ENCODE assay signal across 14 cellular contexts in genomic region chr3:47715928-47716327, GRCh38.
DNase-seq lines count a peak whose midpoint lies in the region; ATAC-seq and TF ChIP-seq lines count a peak whose summit lies in the region.
"Had no signal": no experiment of that assay in that cellular context is flagged by ENCODE, and none has a peak within 500 bp of the region (broad histone marks: within the 10 kb centered on the region; RNA-seq: fewer than 3 reads in every experiment).

No MANE protein-coding gene starts in this region.

- H3K27me3 Mint-ChIP-seq in CD8-positive, alpha-beta memory T cell: no peaks in the 10 kb centered on the region
- no peaks in the 10 kb centered on the region for H3K27me3 Mint-ChIP-seq in brain
- no peaks in the 10 kb centered on the region for H3K27me3 Mint-ChIP-seq in memory B cell

- H3K4me2 ChIP-seq in IMR-90 (ENCODE audit: low read depth, low read length): peak overlapping the region; percentile 32; the same call in 1 of the 2 replicates

- H3K9me3 Mint-ChIP-seq in CD8-positive, alpha-beta memory T cell: no peaks in the 10 kb centered on the region
- H3K9me3 Mint-ChIP-seq in brain (no peaks in the 10 kb centered on the region), memory B cell (no peaks in the 10 kb centered on the region)
- H3K9me3 Mint-ChIP-seq: activated T-cell treated with anti-CD3 and anti-CD28 coated beads, Interleukin-2, amount 50 U/mL, for 4 hours; H9 had no signal

- no peaks in the 10 kb centered on the region for H3K4me1 ChIP-seq in CD8-positive, alpha-beta memory T cell (ENCODE audit: insufficient read depth, low read length)
- H3K4me1 ChIP-seq in IMR-90 (ENCODE audit: control insufficient read depth, insufficient read depth, low read length): no peaks in the 10 kb centered on the region
- H3K4me1 ChIP-seq: tibial nerve had no signal

- H2BK5ac ChIP-seq in IMR-90 (ENCODE audit: low read depth, low read length, poor library complexity, severe bottlenecking): no peak overlapping the region

- no peak overlapping the region for H2BK120ac ChIP-seq in IMR-90 (ENCODE audit: low read depth, low read length)

- WGBS in IMR-90 (ENCODE audit: extremely low coverage in 2 of 2, insufficient read length in 1 of 2), 2 experiments: no CpG with 5 or more reads among the region's 4 CpGs

- CTCF ChIA-PET in CD8-positive, alpha-beta memory T cell (lab: Charles Lee): no interaction called here
- CTCF ChIA-PET in IMR-90 (lab: Yijun Ruan, JAX): no interaction called here

- H3K79me1 ChIP-seq in IMR-90 (ENCODE audit: low read depth in 1 of 2, low read length in 2 of 2): peaks cover 9 to 35% of the 10 kb centered on the region in 2 experiments

- H3K36me3 Mint-ChIP-seq in CD8-positive, alpha-beta memory T cell: peaks cover 0 to 70% (median 12%) of the 10 kb centered on the region in 3 donors
- H3K36me3 Mint-ChIP-seq in brain (peaks cover 89% of the 10 kb centered on the region), memory B cell (peaks cover 19% of the 10 kb centered on the region)

- POLR2A ChIA-PET in CD8-positive, alpha-beta memory T cell (lab: Charles Lee): no interaction called here
- POLR2A ChIA-PET in IMR-90 (lab: Charles Lee; ENCODE audit: unreplicated experiment): no interaction called here

- no peak for TF ChIP-seq POLR2A in IMR-90 (IDR thresholded peaks at IDR 0.05; ENCODE audit: low read depth, low read length)

- H3K9ac ChIP-seq in IMR-90 (ENCODE audit: low read depth, low read length): no peak overlapping the region

- TF ChIP-seq CTCF in IMR-90 (conservative IDR thresholded peaks at IDR 0.05; ENCODE audit: low read depth, low read length) (no peak), brain (conservative IDR thresholded peaks at IDR 0.05) (no peak)

- no peaks in the 10 kb centered on the region for H3K9me1 ChIP-seq in IMR-90 (ENCODE audit: insufficient read depth, low read length)

- H3K27ac ChIP-seq in CD8-positive, alpha-beta memory T cell (ENCODE audit: low read depth, low read length): peak overlapping the region; percentile 5
- no peak overlapping the region for H3K27ac ChIP-seq in IMR-90 (ENCODE audit: insufficient read depth, low read length)
- H3K27ac ChIP-seq: tibial nerve had no signal

- H3K4me3 Mint-ChIP-seq in CD8-positive, alpha-beta memory T cell: no peak overlapping the region
- H3K4me3 Mint-ChIP-seq in brain: no peak overlapping the region
- H3K4me3 Mint-ChIP-seq in memory B cell: no peak overlapping the region
- H3K4me3 Mint-ChIP-seq: activated T-cell treated with anti-CD3 and anti-CD28 coated beads, Interleukin-2, amount 50 U/mL, for 4 hours; H9 had no signal

- in situ Hi-C loops in IMR-90 (cut with MboI; ENCODE audit: low sequenced_read_pairs): no loop called here

- H3K4ac ChIP-seq in IMR-90 (ENCODE audit: low read depth, low read length): no peak overlapping the region

- TF ChIP-seq RAD21 in IMR-90 (IDR thresholded peaks at IDR 0.05; ENCODE audit: low read length): no peak

- no peak overlapping the region for H3K4me3 ChIP-seq in CD8-positive, alpha-beta memory T cell (ENCODE audit: low read length)
- H3K4me3 ChIP-seq in IMR-90 (ENCODE audit: insufficient read depth, low read depth, low read length): no peak overlapping the region
- H3K4me3 ChIP-seq: tibial nerve had no signal

- ATAC-seq in IMR-90 (ENCODE audit: low read depth) (peak; percentile 35), memory B cell (ENCODE audit: low read depth) (no peak)
- ATAC-seq: activated T-cell treated with anti-CD3 and anti-CD28 coated beads, Interleukin-2, amount 50 U/mL, for 4 hours had no signal

- H3K4me1 Mint-ChIP-seq in CD8-positive, alpha-beta memory T cell: peaks cover 8 to 13% (median 12%) of the 10 kb centered on the region in 3 donors
- H3K4me1 Mint-ChIP-seq in brain: peaks cover 5% of the 10 kb centered on the region
- peaks cover 4% of the 10 kb centered on the region for H3K4me1 Mint-ChIP-seq in memory B cell
- H3K4me1 Mint-ChIP-seq: H9 had no signal

- no peak overlapping the region for H3K23ac ChIP-seq in IMR-90 (ENCODE audit: low read depth, low read length)

- H3K18ac ChIP-seq in IMR-90 (ENCODE audit: low read depth, low read length): no peak overlapping the region

- H2AFZ ChIP-seq in IMR-90 (replicated peaks; ENCODE audit: low read length, poor library complexity): no peak overlapping the region

- DNase-seq in CD8-positive, alpha-beta memory T cell: no peak
- peak; percentile 81 for DNase-seq in IMR-90
- no peak for DNase-seq in memory B cell (ENCODE audit: low spot score in 2 of 2)
- no peak for DNase-seq in GM19240 (ENCODE audit: insufficient read length, low spot score)
- DNase-seq in activated naive CD4-positive, alpha-beta T cell treated with Interleukin-2 at 50 U/mL for 16 hours: no peak
- no peak for DNase-seq in NCI-H1436 (lab: John Stamatoyannopoulos, UW)
- no peak for DNase-seq in NCI-H2227 treated with DMSO at 0.1 percent for 48 hours (lab: John Stamatoyannopoulos, UW)
- DNase-seq: activated T-cell treated with anti-CD3 and anti-CD28 coated beads, Interleukin-2, amount 50 U/mL, for 4 hours; effector CD8-positive, alpha-beta T cell; H9; NCI-H1092 treated with DMSO at 0.1 percent for 48 hours; T-helper 9 cell had no signal

- H4K20me1 ChIP-seq in IMR-90 (ENCODE audit: insufficient read depth, low read length): no peaks in the 10 kb centered on the region

- no peak overlapping the region for H4K5ac ChIP-seq in IMR-90 (ENCODE audit: low read depth, low read length)

- intact Hi-C loops in IMR-90 (cut with micrococcal nuclease): loop anchor here (5.0 to 10.0 kb wide), 2 partner anchors 39 to 59 kb away; no protein-coding TSS in a partner anchor

- no peaks in the 10 kb centered on the region for H3K9me3 ChIP-seq in CD8-positive, alpha-beta memory T cell (ENCODE audit: low read length)
- H3K9me3 ChIP-seq in IMR-90 (ENCODE audit: control insufficient read depth, insufficient read depth, low read length): no peaks in the 10 kb centered on the region
- H3K9me3 ChIP-seq: tibial nerve had no signal

- dilution Hi-C loops in IMR-90 (cut with HindIII; ENCODE audit: low sequenced_read_pairs, unreplicated experiment): no loop called here

- no peak overlapping the region for H3K56ac ChIP-seq in IMR-90 (ENCODE audit: extremely low read depth, insufficient read depth, low read length)

- no peak overlapping the region for H2BK20ac ChIP-seq in IMR-90 (ENCODE audit: low read depth, low read length)

- no peak overlapping the region for H4K91ac ChIP-seq in IMR-90 (ENCODE audit: insufficient read depth, low read depth, low read length)

- H2BK15ac ChIP-seq in IMR-90 (ENCODE audit: low read depth, low read length): no peak overlapping the region

- H2AK9ac ChIP-seq in IMR-90 (replicated peaks; ENCODE audit: low read depth, low read length, poor library complexity): no peak overlapping the region

- BruUV-seq in IMR-90 (replicated peaks; lab: Mats Ljungman, UMichigan): no TSS peak

- no peak overlapping the region for H4K8ac ChIP-seq in IMR-90 (ENCODE audit: low read depth in 2 of 2, low read length in 2 of 2)

- H3K27ac Mint-ChIP-seq in CD8-positive, alpha-beta memory T cell: peak overlapping the region in 4 of 8 donors; percentile 21 to 65 (median 36)
- H3K27ac Mint-ChIP-seq in brain (peak overlapping the region in 3 of 5 experiments; percentile 38 to 49 (median 43)), memory B cell (peak overlapping the region; percentile 25)

- H3K27me3 ChIP-seq in CD8-positive, alpha-beta memory T cell (ENCODE audit: insufficient read depth, low read length, poor library complexity, severe bottlenecking): no peaks in the 10 kb centered on the region
- no peaks in the 10 kb centered on the region for H3K27me3 ChIP-seq in IMR-90 (ENCODE audit: control insufficient read depth, insufficient read depth, low read length)
- H3K27me3 ChIP-seq: tibial nerve had no signal

- H3K14ac ChIP-seq in IMR-90 (replicated peaks; ENCODE audit: low read depth, low read length): no peak overlapping the region

- H3K36me3 ChIP-seq in CD8-positive, alpha-beta memory T cell (ENCODE audit: insufficient read depth, low read length): peaks cover 20% of the 10 kb centered on the region
- peaks cover 29% of the 10 kb centered on the region for H3K36me3 ChIP-seq in IMR-90 (ENCODE audit: control insufficient read depth, insufficient read depth, low read length)

- no peak overlapping the region for H2AK5ac ChIP-seq in IMR-90 (ENCODE audit: low read depth, low read length)

TF ChIP-seq in IMR-90, 13 proteins besides CTCF, POLR2A, EP300 and RAD21 (continues in another document):
- TF ChIP-seq FOS (IDR thresholded peaks at IDR 0.05; ENCODE audit: low read depth, low read length) (no peak), NFE2L2 (IDR thresholded peaks at IDR 0.05; ENCODE audit: low read depth, low read length) (no peak), MXI1 (IDR thresholded peaks at IDR 0.05; ENCODE audit: borderline replicate concordance, low read depth, low read length) (no peak), BHLHE40 (IDR thresholded peaks at IDR 0.05; ENCODE audit: low read depth, low read length) (no peak), CEBPB (IDR thresholded peaks at IDR 0.05; ENCODE audit: low read depth, low read length) (no peak), SMC3 (IDR thresholded peaks at IDR 0.05; ENCODE audit: low read depth, low read length) (no peak), RCOR1 (IDR thresholded peaks at IDR 0.05; ENCODE audit: insufficient replicate concordance, low read length) (no peak), MAFK (IDR thresholded peaks at IDR 0.05; ENCODE audit: low read depth, low read length) (no peak), RFX5 (IDR thresholded peaks at IDR 0.05; ENCODE audit: low read depth, low read length) (no peak), ELK1 (IDR thresholded peaks at IDR 0.05; ENCODE audit: borderline replicate concordance, low read depth, low read length) (no peak), CHD1 (IDR thresholded peaks at IDR 0.05; ENCODE audit: low read depth, low read length) (no peak), USF2 (IDR thresholded peaks at IDR 0.05; ENCODE audit: low read depth, low read length) (no peak)
